In genomic region chrX:21930986-21931385, GRCh38 we compare ENCODE assay signal across 13 cellular contexts.
"Had no signal": no experiment of that assay in that cellular context is flagged by ENCODE, and none has a peak within 500 bp of the region (broad histone marks: within the 10 kb centered on the region; RNA-seq: fewer than 3 reads in every experiment).

No MANE protein-coding gene starts in this region.

- H3K4me1 ChIP-seq: vagina had no signal

- H3K27me3 Mint-ChIP-seq: activated CD4-positive, alpha-beta memory T cell treated with anti-CD3 and anti-CD28 coated beads, Interleukin-2, amount 10 ng/mL, durations not matched to agents 7 days and 5 days; naive thymus-derived CD4-positive, alpha-beta T cell had no signal

- H3K4me3 Mint-ChIP-seq: activated CD4-positive, alpha-beta memory T cell treated with anti-CD3 and anti-CD28 coated beads, Interleukin-2, amount 10 ng/mL, durations not matched to agents 7 days and 5 days; naive thymus-derived CD4-positive, alpha-beta T cell had no signal

- H3K27ac ChIP-seq: neutrophil, tibial nerve, vagina had no signal

- H3K4me3 ChIP-seq: mucosa of descending colon, tibial nerve, vagina had no signal

- H3K9me3 ChIP-seq: mucosa of descending colon, neutrophil, tibial nerve, vagina had no signal

- H3K36me3 Mint-ChIP-seq: stimulated activated effector memory CD8-positive, alpha-beta T cell treated with anti-CD3 and anti-CD28 coated beads, Interleukin-12 subunit alpha, Interleukin-12 subunit beta, amount 100 ng/mL, for 72 hours had no signal

- H3K36me3 ChIP-seq: neutrophil, tibial nerve, vagina had no signal

- H3K27ac Mint-ChIP-seq: activated CD4-positive, alpha-beta memory T cell treated with anti-CD3 and anti-CD28 coated beads, Interleukin-2, amount 10 ng/mL, durations not matched to agents 7 days and 5 days had no signal

- ATAC-seq: mucosa of descending colon; naive thymus-derived CD4-positive, alpha-beta T cell had no signal

- H3K27me3 ChIP-seq: neutrophil, tibial nerve, vagina had no signal

- DNase-seq: activated CD4-positive, alpha-beta memory T cell treated with anti-CD3 and anti-CD28 coated beads, Interleukin-2, amount 10 ng/mL, durations not matched to agents 7 days and 5 days; activated CD4-positive, CD25-positive, alpha-beta regulatory T cell treated with anti-CD3 and anti-CD28 coated beads, Interleukin-2, amount 50 U/mL, for 72 hours; activated CD8-positive, alpha-beta memory T cell treated with anti-CD3 and anti-CD28 coated beads, Interleukin-2, amount 50 U/mL, for 4 hours; activated naive CD4-positive, alpha-beta T cell treated with Interleukin-2 at 50 U/mL for 16 hours; mucosa of descending colon; naive thymus-derived CD4-positive, alpha-beta T cell; retina; SW 1271; T-helper 9 cell had no signal
